Comparison of ENCODE assay signal across 33 cellular contexts in genomic region chr13:31747271-31747670, GRCh38. TPM values are rescaled to one million over a fixed set of nuclear protein-coding genes. Genes with fewer than 3 reads are reported as not detected.
"Had no signal": no experiment of that assay in that cellular context is flagged by ENCODE, and none has a peak within 500 bp of the region (broad histone marks: within the 10 kb centered on the region; RNA-seq: fewer than 3 reads in every experiment).

No MANE protein-coding gene starts in this region.

- H3K4me3 ChIP-seq: cardiac muscle cell, SJCRH30, SK-N-MC had no signal

- H3K4me1 Mint-ChIP-seq: activated CD8-positive, alpha-beta memory T cell treated with anti-CD3 and anti-CD28 coated beads, Interleukin-2, amount 10 ng/mL, durations not matched to agents 7 days and 5 days had no signal

- H3K9me3 ChIP-seq: SJCRH30 had no signal

- ATAC-seq: activated CD8-positive, alpha-beta memory T cell treated with anti-CD3 and anti-CD28 coated beads, Interleukin-2, amount 10 ng/mL, durations not matched to agents 7 days and 5 days; activated naive CD8-positive, alpha-beta T cell treated with anti-CD3 and anti-CD28 coated beads, Interleukin-2, amount 50 U/mL, for 24 hours; Panc1 had no signal

- H3K4me3 Mint-ChIP-seq: activated CD4-positive, alpha-beta memory T cell treated with anti-CD3 and anti-CD28 coated beads, Interleukin-2, amount 10 ng/mL, durations not matched to agents 7 days and 5 days; activated CD8-positive, alpha-beta memory T cell treated with anti-CD3 and anti-CD28 coated beads, Interleukin-2, amount 10 ng/mL, durations not matched to agents 7 days and 5 days; activated naive CD4-positive, alpha-beta T cell treated with anti-CD3 and anti-CD28 coated beads, Interleukin-2, amount 10 ng/mL, durations not matched to agents 7 days and 5 days; activated naive CD8-positive, alpha-beta T cell; activated naive CD8-positive, alpha-beta T cell treated with anti-CD3 and anti-CD28 coated beads, Interleukin-2, amount 50 U/mL, for 24 hours; central memory CD8-positive, alpha-beta T cell had no signal

- H3K9ac ChIP-seq: KMS-11 had no signal

- H3K4me2 ChIP-seq: KMS-11 had no signal

- H3K27ac Mint-ChIP-seq: activated CD4-positive, alpha-beta memory T cell treated with anti-CD3 and anti-CD28 coated beads, Interleukin-2, amount 10 ng/mL, durations not matched to agents 7 days and 5 days; activated CD8-positive, alpha-beta memory T cell treated with anti-CD3 and anti-CD28 coated beads, Interleukin-2, amount 10 ng/mL, durations not matched to agents 7 days and 5 days; activated naive CD4-positive, alpha-beta T cell treated with anti-CD3 and anti-CD28 coated beads, Interleukin-2, amount 10 ng/mL, durations not matched to agents 7 days and 5 days; activated naive CD8-positive, alpha-beta T cell; activated naive CD8-positive, alpha-beta T cell treated with anti-CD3 and anti-CD28 coated beads, Interleukin-2, amount 50 U/mL, for 24 hours had no signal

- H3K36me3 Mint-ChIP-seq: activated CD8-positive, alpha-beta memory T cell treated with anti-CD3 and anti-CD28 coated beads, Interleukin-2, amount 10 ng/mL, durations not matched to agents 7 days and 5 days; activated naive CD4-positive, alpha-beta T cell treated with anti-CD3 and anti-CD28 coated beads, Interleukin-2, amount 10 ng/mL, durations not matched to agents 7 days and 5 days; activated naive CD8-positive, alpha-beta T cell had no signal

- H3K36me3 ChIP-seq: cardiac muscle cell, SJCRH30, WERI-Rb-1 had no signal

- H3K27ac ChIP-seq: cardiac muscle cell, KMS-11, SJCRH30, SK-N-MC, WERI-Rb-1 had no signal

- H3K27me3 ChIP-seq: cardiac muscle cell had no signal

- H3K9me3 Mint-ChIP-seq: activated CD4-positive, alpha-beta memory T cell treated with anti-CD3 and anti-CD28 coated beads, Interleukin-2, amount 10 ng/mL, durations not matched to agents 7 days and 5 days; activated naive CD4-positive, alpha-beta T cell treated with anti-CD3 and anti-CD28 coated beads, Interleukin-2, amount 10 ng/mL, durations not matched to agents 7 days and 5 days; activated naive CD8-positive, alpha-beta T cell treated with anti-CD3 and anti-CD28 coated beads, Interleukin-2, amount 50 U/mL, for 24 hours; central memory CD8-positive, alpha-beta T cell had no signal

- DNase-seq: activated CD4-positive, alpha-beta memory T cell treated with anti-CD3 and anti-CD28 coated beads, Interleukin-2, amount 10 ng/mL, durations not matched to agents 7 days and 5 days; activated CD4-positive, alpha-beta T cell treated with anti-CD3 and anti-CD28 coated beads for 1 hour; activated CD4-positive, alpha-beta T cell treated with anti-CD3 and anti-CD28 coated beads for 48 hours; activated CD4-positive, CD25-positive, alpha-beta regulatory T cell; activated CD8-positive, alpha-beta memory T cell treated with anti-CD3 and anti-CD28 coated beads for 24 hours; activated CD8-positive, alpha-beta memory T cell treated with anti-CD3 and anti-CD28 coated beads, Interleukin-2, amount 10 ng/mL, durations not matched to agents 7 days and 5 days; activated CD8-positive, alpha-beta memory T cell treated with anti-CD3 and anti-CD28 coated beads, Interleukin-2, amount 50 U/mL, for 48 hours; activated effector memory CD4-positive, alpha-beta T cell treated with Interleukin-2 at 50 U/mL for 16 hours; activated naive CD4-positive, alpha-beta T cell treated with anti-CD3 and anti-CD28 coated beads, Interleukin-2, amount 10 ng/mL, durations not matched to agents 7 days and 5 days; activated naive CD8-positive, alpha-beta T cell treated with anti-CD3 and anti-CD28 coated beads, Interleukin-2, amount 50 U/mL, for 24 hours; activated T-cell treated with anti-CD3 and anti-CD28 coated beads, Interleukin-2, amount 50 U/mL, for 48 hours; aorta; NCI-H1092 treated with DMSO at 0.1 percent for 48 hours; NCI-H1417; NCI-H1694; NCI-H1930; NCI-H2081 treated with DMSO at 0.1 percent for 48 hours; NCI-H226; NCI-H526 treated with DMSO at 0.1 percent for 48 hours; NCI-H774; SHP77; SJCRH30; T1000; WERI-Rb-1 had no signal

- H3K4me1 ChIP-seq: SJCRH30 had no signal

RNA-seq across cellular contexts. Expression of gene RXFP2, which starts 7.9 kb away (rescaled TPM):
- total RNA-seq: activated CD4-positive, alpha-beta memory T cell treated with anti-CD3 and anti-CD28 coated beads, Interleukin-2, amount 10 ng/mL, durations not matched to agents 7 days and 5 days; activated CD8-positive, alpha-beta memory T cell treated with anti-CD3 and anti-CD28 coated beads, Interleukin-2, amount 10 ng/mL, durations not matched to agents 7 days and 5 days; aorta; cardiac muscle cell; chondrocyte; SJCRH30; T-helper 1 cell treated with Interleukin-12 subunit alpha and Interleukin-12 subunit beta and Interleukin-4 antibody, amounts not matched to agents 30 ng/mL and 1 ng/mL, for 36 hours; T-helper 2 cell treated with Interferon-gamma antibody and Interleukin-4, amounts not matched to agents 100 ng/mL and 5 ng/mL, for 36 hours had no signal
- polyA plus RNA-seq: aorta, cardiac muscle cell had no signal
